25 cellular contexts compared by ENCODE assay signal in genomic region chr16:68728558-68728957, GRCh38. TPM values are rescaled to one million over a fixed set of nuclear protein-coding genes. Genes with fewer than 3 reads are reported as not detected.
"Had no signal": no experiment of that assay in that cellular context is flagged by ENCODE, and none has a peak within 500 bp of the region (broad histone marks: within the 10 kb centered on the region; RNA-seq: fewer than 3 reads in every experiment).

No MANE protein-coding gene starts in this region.

- H3K9me3 Mint-ChIP-seq: T-cell; T-helper 1 cell treated with Interleukin-12 subunit alpha and Interleukin-12 subunit beta and Interleukin-4 antibody, amounts not matched to agents 30 μg/mL and 1 μg/mL, for 36 hours had no signal

- H3K4me3 Mint-ChIP-seq: T-cell; T-helper 1 cell treated with Interleukin-12 subunit alpha and Interleukin-12 subunit beta and Interleukin-4 antibody, amounts not matched to agents 30 μg/mL and 1 μg/mL, for 36 hours had no signal

- H3K9ac ChIP-seq: SK-N-SH had no signal

- H3K4me2 ChIP-seq: SK-N-SH had no signal

- H3K4me3 ChIP-seq: SJSA1 had no signal

- H3K27ac Mint-ChIP-seq: T-cell; T-helper 1 cell treated with Interleukin-12 subunit alpha and Interleukin-12 subunit beta and Interleukin-4 antibody, amounts not matched to agents 30 μg/mL and 1 μg/mL, for 36 hours had no signal

- H3K4me1 Mint-ChIP-seq: T-cell had no signal

- H3K27ac ChIP-seq: HL-60, RWPE1, SJSA1 had no signal

- H3K36me3 Mint-ChIP-seq: T-cell had no signal

- H3K36me3 ChIP-seq: SJSA1 had no signal

- H3K9me3 ChIP-seq: SJSA1, SK-N-SH had no signal

- H3K27me3 ChIP-seq: SJSA1 had no signal

- DNase-seq: Karpas-422, KG1, MM.1S, NCI-H1092 treated with DMSO at 0.1 percent for 48 hours, NCI-H1436, NCI-H187, NCI-H2029, NCI-H2081 treated with DMSO at 0.1 percent for 48 hours, NCI-H2171 treated with DMSO at 0.1 percent for 48 hours, NCI-H345, NCI-H446 treated with DMSO at 0.1 percent for 48 hours, NCI-H510A treated with DMSO at 0.1 percent for 48 hours, NCI-H526, NCI-H774, PC-3, SHP77, SK-N-SH, SW 1271, T-cell had no signal

- FAIRE-seq: HTR-8/SVneo had no signal

RNA-seq across cellular contexts. Expression of gene CDH1, which starts 8.5 kb away (rescaled TPM):
- total RNA-seq: OCI-LY7 had no signal
- polyA plus RNA-seq: SK-N-SH had no signal
